ENCODE assay signal across 19 cellular contexts in the genomic region with DNA sequence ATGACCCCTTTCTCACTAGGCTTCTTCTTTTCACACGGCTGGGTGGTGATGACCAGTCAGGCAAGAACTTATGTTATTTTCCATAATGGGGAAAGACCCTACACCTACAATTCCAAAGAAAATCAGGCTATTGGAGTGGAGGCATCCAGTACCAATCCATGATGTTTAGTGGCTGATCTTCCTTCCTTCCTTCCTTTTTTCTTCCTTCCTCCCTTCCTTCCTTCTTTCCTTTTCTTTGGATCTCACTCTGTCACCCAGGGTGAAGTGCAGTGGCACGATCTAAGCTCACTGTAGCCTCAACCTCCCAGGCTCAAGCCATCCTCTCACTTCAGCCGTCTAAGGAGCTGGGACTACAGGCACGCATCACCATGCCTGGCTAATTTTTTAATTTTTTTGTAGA. TPM values are rescaled to one million over a fixed set of nuclear protein-coding genes. Genes with fewer than 3 reads are reported as not detected.
A peak's percentile ranks its signal among the peaks of the same experiment; 100 is the strongest.
DNase-seq lines count a peak whose midpoint lies in the region; ATAC-seq and TF ChIP-seq lines count a peak whose summit lies in the region.
"Had no signal": no experiment of that assay in that cellular context is flagged by ENCODE, and none has a peak within 500 bp of the region (broad histone marks: within the 10 kb centered on the region; RNA-seq: fewer than 3 reads in every experiment).

No MANE protein-coding gene starts in this region.

- no peak overlapping the region for H3K4me3 ChIP-seq in IMR-90 (ENCODE audit: insufficient read depth, low read depth, low read length)
- H3K4me3 ChIP-seq: cardiac muscle cell, SJSA1 had no signal

- H3K4me1 Mint-ChIP-seq in activated T-cell treated with anti-CD3 and anti-CD28 coated beads, Interleukin-2, amount 50 U/mL, for 24 hours (ENCODE audit: low read depth), result peaks cover 74% of the 10 kb centered on the region
- peaks cover 65% of the 10 kb centered on the region for H3K4me1 Mint-ChIP-seq in activated naive CD8-positive, alpha-beta T cell (ENCODE audit: low read depth)
- H3K4me1 Mint-ChIP-seq in stimulated activated memory B cell treated with anti-CD40 and anti-IgM and Interleukin-4, amounts not matched to agents 10 μg/mL and 1 μg/mL and 100 μg/mL, for 72 hours, result peaks cover 69% of the 10 kb centered on the region

- no peak overlapping the region for H2BK20ac ChIP-seq in IMR-90 (ENCODE audit: low read depth, low read length)

- H3K56ac ChIP-seq in IMR-90 (ENCODE audit: extremely low read depth, insufficient read depth, low read length), result no peak overlapping the region

- CTCF ChIA-PET in IMR-90 (lab: Yijun Ruan, JAX), result no interaction called here

- peaks cover 28 to 70% of the 10 kb centered on the region in 2 experiments for H3K79me1 ChIP-seq in IMR-90 (ENCODE audit: low read depth in 1 of 2, low read length in 2 of 2)

- no peak overlapping the region for H2BK15ac ChIP-seq in IMR-90 (ENCODE audit: low read depth, low read length)

- H3K4me3 Mint-ChIP-seq in activated T-cell treated with anti-CD3 and anti-CD28 coated beads, Interleukin-2, amount 50 U/mL, for 24 hours, result peak overlapping the region; percentile 90
- H3K4me3 Mint-ChIP-seq in activated naive CD8-positive, alpha-beta T cell, result peak overlapping the region; percentile 92
- H3K4me3 Mint-ChIP-seq in stimulated activated memory B cell treated with anti-CD40 and anti-IgM and Interleukin-4, amounts not matched to agents 10 μg/mL and 1 μg/mL and 100 μg/mL, for 72 hours, result peak overlapping the region; percentile 40
- H3K4me3 Mint-ChIP-seq: H9 had no signal

- no peak overlapping the region for H3K4ac ChIP-seq in IMR-90 (ENCODE audit: low read depth, low read length)

- H3K27ac Mint-ChIP-seq in activated T-cell treated with anti-CD3 and anti-CD28 coated beads, Interleukin-2, amount 50 U/mL, for 24 hours, result peak overlapping the region; percentile 85
- peak overlapping the region; percentile 98 for H3K27ac Mint-ChIP-seq in activated naive CD8-positive, alpha-beta T cell
- peak overlapping the region; percentile 84 for H3K27ac Mint-ChIP-seq in stimulated activated memory B cell treated with anti-CD40 and anti-IgM and Interleukin-4, amounts not matched to agents 10 μg/mL and 1 μg/mL and 100 μg/mL, for 72 hours
- H3K27ac Mint-ChIP-seq: H9 had no signal

- no peak overlapping the region for H3K9ac ChIP-seq in IMR-90 (ENCODE audit: low read depth, low read length)

- DNase-seq in activated T-cell treated with anti-CD3 and anti-CD28 coated beads, Interleukin-2, amount 50 U/mL, for 24 hours, result no peak
- no peak for DNase-seq in activated T-cell treated with anti-CD3 and anti-CD28 coated beads for 4 hours
- no peak for DNase-seq in IMR-90
- DNase-seq in GM10266 (ENCODE audit: extremely low spot score), result no peak
- no peak for DNase-seq in NCI-H1694 (lab: John Stamatoyannopoulos, UW)
- DNase-seq: COR-L47; effector CD4-positive, alpha-beta T cell; H9; head of caudate nucleus; lower lobe of right lung; NCI-H2029 treated with DMSO at 0.1 percent for 48 hours; NCI-H510A treated with DMSO at 0.1 percent for 48 hours; stimulated activated naive CD4-positive, alpha-beta T cell treated with Interleukin-2 at 50 U/mL for 16 hours had no signal

- peaks cover 5% of the 10 kb centered on the region; the same call in 1 of the 2 replicates for H3K36me3 ChIP-seq in IMR-90 (ENCODE audit: control insufficient read depth, insufficient read depth, low read length)
- H3K36me3 ChIP-seq: cardiac muscle cell, lower lobe of right lung, vagina had no signal

- H3K27me3 Mint-ChIP-seq in activated T-cell treated with anti-CD3 and anti-CD28 coated beads, Interleukin-2, amount 50 U/mL, for 24 hours, result no peaks in the 10 kb centered on the region
- no peaks in the 10 kb centered on the region for H3K27me3 Mint-ChIP-seq in activated naive CD8-positive, alpha-beta T cell
- no peaks in the 10 kb centered on the region for H3K27me3 Mint-ChIP-seq in stimulated activated memory B cell treated with anti-CD40 and anti-IgM and Interleukin-4, amounts not matched to agents 10 μg/mL and 1 μg/mL and 100 μg/mL, for 72 hours

- H2BK120ac ChIP-seq in IMR-90 (ENCODE audit: low read depth, low read length), result no peak overlapping the region

- H3K14ac ChIP-seq in IMR-90 (replicated peaks; ENCODE audit: low read depth, low read length), result 0 out of 2 replicates have a peak overlapping the region, but pooled peaks have one; percentile 47

- BruUV-seq in IMR-90 (replicated peaks; lab: Mats Ljungman, UMichigan), result no TSS peak

- TF ChIP-seq POLR2A in IMR-90 (IDR thresholded peaks at IDR 0.05; ENCODE audit: low read depth, low read length), result no peak

- H3K4me1 ChIP-seq in IMR-90 (ENCODE audit: control insufficient read depth, insufficient read depth, low read length), result peaks cover 23% of the 10 kb centered on the region

- no peak overlapping the region for H2AFZ ChIP-seq in IMR-90 (replicated peaks; ENCODE audit: low read length, poor library complexity)

- dilution Hi-C loops in IMR-90 (cut with HindIII; ENCODE audit: low sequenced_read_pairs, unreplicated experiment), result no loop called here

- H3K27ac ChIP-seq in IMR-90 (ENCODE audit: insufficient read depth, low read length), result no peak overlapping the region
- H3K27ac ChIP-seq: cardiac muscle cell, lower lobe of right lung, SJSA1 had no signal

- H3K9me3 ChIP-seq in IMR-90 (ENCODE audit: control insufficient read depth, insufficient read depth, low read length), result no peaks in the 10 kb centered on the region
- H3K9me3 ChIP-seq: lower lobe of right lung, vagina had no signal

- H3K27me3 ChIP-seq in IMR-90 (ENCODE audit: control insufficient read depth, insufficient read depth, low read length), result no peaks in the 10 kb centered on the region
- H3K27me3 ChIP-seq: SJSA1, vagina had no signal

- peak overlapping the region; percentile 90 for H3K23ac ChIP-seq in IMR-90 (ENCODE audit: low read depth, low read length)

- no peak overlapping the region for H4K5ac ChIP-seq in IMR-90 (ENCODE audit: low read depth, low read length)

- peaks cover 67% of the 10 kb centered on the region for H3K36me3 Mint-ChIP-seq in activated T-cell treated with anti-CD3 and anti-CD28 coated beads, Interleukin-2, amount 50 U/mL, for 24 hours (ENCODE audit: low read depth)
- H3K36me3 Mint-ChIP-seq in activated naive CD8-positive, alpha-beta T cell, result peaks cover 12% of the 10 kb centered on the region
- H3K36me3 Mint-ChIP-seq in stimulated activated memory B cell treated with anti-CD40 and anti-IgM and Interleukin-4, amounts not matched to agents 10 μg/mL and 1 μg/mL and 100 μg/mL, for 72 hours, result peaks cover 6% of the 10 kb centered on the region

- no CpG with 5 or more reads among the region's 4 CpGs for WGBS in IMR-90 (ENCODE audit: extremely low coverage in 2 of 2, insufficient read length in 1 of 2), 2 experiments

- no peak overlapping the region for H4K8ac ChIP-seq in IMR-90 (ENCODE audit: low read depth in 2 of 2, low read length in 2 of 2)

- peak overlapping the region; percentile 3; the same call in 1 of the 2 replicates for H3K4me2 ChIP-seq in IMR-90 (ENCODE audit: low read depth, low read length)

- peaks cover 16% of the 10 kb centered on the region for H3K9me1 ChIP-seq in IMR-90 (ENCODE audit: insufficient read depth, low read length)

- TF ChIP-seq CTCF in IMR-90 (conservative IDR thresholded peaks at IDR 0.05; ENCODE audit: low read depth, low read length) (no peak), GM10266 (IDR thresholded peaks at IDR 0.05; ENCODE audit: control insufficient read depth, insufficient read depth, low read depth, missing control alignments) (no peak)

- POLR2A ChIA-PET in IMR-90 (lab: Charles Lee; ENCODE audit: unreplicated experiment), result interaction anchor here (0.6 kb wide), 1 partner anchor 9 kb away, joined by 3 read pairs; no protein-coding TSS in a partner anchor

- in situ Hi-C loops in IMR-90 (cut with MboI; ENCODE audit: low sequenced_read_pairs), result no loop called here

- H3K18ac ChIP-seq in IMR-90 (ENCODE audit: low read depth, low read length), result no peak overlapping the region

- ATAC-seq in IMR-90 (ENCODE audit: low read depth), result no peak
- ATAC-seq in stimulated activated memory B cell treated with anti-CD40 and anti-IgM and Interleukin-4, amounts not matched to agents 10 μg/mL and 1 μg/mL and 100 μg/mL, for 72 hours, result no peak
- no peak for ATAC-seq in GM21423 (IDR thresholded peaks at IDR 0.05; ENCODE audit: unreplicated experiment)
- ATAC-seq: lower lobe of right lung had no signal

- H3K9me3 Mint-ChIP-seq in activated T-cell treated with anti-CD3 and anti-CD28 coated beads, Interleukin-2, amount 50 U/mL, for 24 hours, result no peaks in the 10 kb centered on the region
- no peaks in the 10 kb centered on the region for H3K9me3 Mint-ChIP-seq in activated naive CD8-positive, alpha-beta T cell (ENCODE audit: low read depth)
- no peaks in the 10 kb centered on the region for H3K9me3 Mint-ChIP-seq in stimulated activated memory B cell treated with anti-CD40 and anti-IgM and Interleukin-4, amounts not matched to agents 10 μg/mL and 1 μg/mL and 100 μg/mL, for 72 hours
- H3K9me3 Mint-ChIP-seq: H9 had no signal

- TF ChIP-seq RAD21 in IMR-90 (IDR thresholded peaks at IDR 0.05; ENCODE audit: low read length), result no peak

- no peak overlapping the region for H4K91ac ChIP-seq in IMR-90 (ENCODE audit: insufficient read depth, low read depth, low read length)

- H2BK5ac ChIP-seq in IMR-90 (ENCODE audit: low read depth, low read length, poor library complexity, severe bottlenecking), result no peak overlapping the region

- intact Hi-C loops in IMR-90 (cut with micrococcal nuclease), result loop anchor here (5.0 kb wide), 2 partner anchors 93 to 112 kb away; a partner anchor contains a TSS

- peaks cover 56% of the 10 kb centered on the region for H4K20me1 ChIP-seq in IMR-90 (ENCODE audit: insufficient read depth, low read length)

- peak overlapping the region; percentile 11; the same call in 1 of the 2 replicates for H2AK5ac ChIP-seq in IMR-90 (ENCODE audit: low read depth, low read length)

- H2AK9ac ChIP-seq in IMR-90 (replicated peaks; ENCODE audit: low read depth, low read length, poor library complexity), result no peak overlapping the region

RNA-seq across cellular contexts. Expression of a gene that starts 2.5 kb away (rescaled TPM):
- 35.3 and 55.5 TPM in 2 replicates for total RNA-seq in IMR-90 (2012; rRNA removed)
- polyA plus RNA-seq in IMR-90 (2012; rRNA removed), result 77.0 and 89.7 TPM in 2 replicates
- polyA plus RNA-seq in IMR-90 (2012; cell fraction: cytosol; rRNA removed), result 29.0 and 54.5 TPM in 2 replicates
- polyA plus RNA-seq in IMR-90 (2012; cell fraction: nucleus; rRNA removed; ENCODE audit: low replicate concordance), result 9.4 and 39.2 TPM in 2 replicates

RNA-seq across cellular contexts. Expression of a gene that starts 56.7 kb away (rescaled TPM):
- total RNA-seq in IMR-90 (2012; rRNA removed), result 28.0 and 44.2 TPM in 2 replicates
- 62.9 and 83.5 TPM in 2 replicates for polyA plus RNA-seq in IMR-90 (2012; rRNA removed)
- polyA plus RNA-seq in IMR-90 (2012; cell fraction: cytosol; rRNA removed), result 14.1 and 19.3 TPM in 2 replicates
- 63.6 and 388 TPM in 2 replicates for polyA plus RNA-seq in IMR-90 (2012; cell fraction: nucleus; rRNA removed; ENCODE audit: low replicate concordance)

Comparison
In these comparisons a context has a peak if more than half of its experiments do, and no peak if none do; other contexts are left out.
1. H3K4me3 Mint-ChIP-seq: peak in every context shown above with its lines; median percentile 92 in activated naive CD8-positive, alpha-beta T cell; 90 in activated T-cell treated with anti-CD3 and anti-CD28 coated beads, Interleukin-2, amount 50 U/mL, for 24 hours; 40 in stimulated activated memory B cell treated with anti-CD40 and anti-IgM and Interleukin-4, amounts not matched to agents 10 μg/mL and 1 μg/mL and 100 μg/mL, for 72 hours.